17 cellular contexts compared by ENCODE assay signal in the genomic region with DNA sequence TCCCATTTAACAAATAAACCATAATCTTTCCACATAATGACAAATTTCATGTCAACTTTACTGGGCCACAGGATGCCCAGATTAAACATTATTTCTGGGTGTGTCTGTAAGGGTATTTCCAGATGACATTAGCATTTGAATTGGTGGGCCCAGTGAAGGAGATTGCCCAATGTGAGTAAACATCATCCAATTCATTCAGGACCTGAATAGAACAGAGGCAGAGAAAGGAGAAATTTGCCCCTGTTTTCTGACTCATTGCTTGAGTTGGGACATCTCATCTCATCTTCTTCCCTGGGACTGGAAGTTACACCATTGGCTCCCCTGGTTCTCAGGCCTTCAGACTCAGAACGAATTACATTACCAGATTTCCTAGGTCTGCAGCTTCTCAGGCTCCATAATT.
"Had no signal": no experiment of that assay in that cellular context is flagged by ENCODE, and none has a peak within 500 bp of the region (broad histone marks: within the 10 kb centered on the region; RNA-seq: fewer than 3 reads in every experiment).

No MANE protein-coding gene starts in this region.

- H3K9me3 Mint-ChIP-seq: activated CD4-positive, alpha-beta T cell treated with anti-CD3 and anti-CD28 coated beads, Interleukin-2, amount 10 ng/mL, durations not matched to agents 7 days and 5 days had no signal

- ATAC-seq: left lobe of liver; mucosa of descending colon; naive thymus-derived CD4-positive, alpha-beta T cell had no signal

- H3K4me1 ChIP-seq: tibial artery, uterus had no signal

- H3K4me1 Mint-ChIP-seq: activated CD4-positive, alpha-beta T cell treated with anti-CD3 and anti-CD28 coated beads, Interleukin-2, amount 10 ng/mL, durations not matched to agents 7 days and 5 days; activated naive CD8-positive, alpha-beta T cell treated with anti-CD3 and anti-CD28 coated beads, Interleukin-2, amount 10 ng/mL, durations not matched to agents 7 days and 5 days had no signal

- H3K36me3 Mint-ChIP-seq: activated naive CD8-positive, alpha-beta T cell treated with anti-CD3 and anti-CD28 coated beads, Interleukin-2, amount 10 ng/mL, durations not matched to agents 7 days and 5 days; naive thymus-derived CD4-positive, alpha-beta T cell had no signal

- H3K27ac ChIP-seq: epithelial cell of prostate, tibial artery, uterus had no signal

- H3K9me3 ChIP-seq: mucosa of descending colon, tibial artery, uterus had no signal

- H3K4me3 ChIP-seq: mucosa of descending colon, tibial artery, uterus had no signal

- H3K4me3 Mint-ChIP-seq: activated CD4-positive, alpha-beta T cell treated with anti-CD3 and anti-CD28 coated beads, Interleukin-2, amount 10 ng/mL, durations not matched to agents 7 days and 5 days; activated naive CD8-positive, alpha-beta T cell treated with anti-CD3 and anti-CD28 coated beads, Interleukin-2, amount 10 ng/mL, durations not matched to agents 7 days and 5 days; dendritic cell treated with granulocyte-macrophage colony-stimulating factor and Interleukin-4, amounts not matched to agents 40 ng/mL and 50 ng/mL, for 4 days; naive thymus-derived CD4-positive, alpha-beta T cell had no signal

- H3K27ac Mint-ChIP-seq: activated CD4-positive, alpha-beta T cell treated with anti-CD3 and anti-CD28 coated beads, Interleukin-2, amount 10 ng/mL, durations not matched to agents 7 days and 5 days; activated naive CD8-positive, alpha-beta T cell treated with anti-CD3 and anti-CD28 coated beads, Interleukin-2, amount 10 ng/mL, durations not matched to agents 7 days and 5 days; dendritic cell treated with granulocyte-macrophage colony-stimulating factor and Interleukin-4, amounts not matched to agents 40 ng/mL and 50 ng/mL, for 4 days; naive thymus-derived CD4-positive, alpha-beta T cell had no signal

- H3K36me3 ChIP-seq: tibial artery, uterus had no signal

- H3K27me3 ChIP-seq: tibial artery, uterus had no signal

- H3K27me3 Mint-ChIP-seq: activated CD4-positive, alpha-beta T cell treated with anti-CD3 and anti-CD28 coated beads, Interleukin-2, amount 10 ng/mL, durations not matched to agents 7 days and 5 days; activated naive CD8-positive, alpha-beta T cell treated with anti-CD3 and anti-CD28 coated beads, Interleukin-2, amount 10 ng/mL, durations not matched to agents 7 days and 5 days; dendritic cell treated with granulocyte-macrophage colony-stimulating factor and Interleukin-4, amounts not matched to agents 40 ng/mL and 50 ng/mL, for 4 days had no signal

- DNase-seq: activated CD4-positive, alpha-beta T cell treated with anti-CD3 and anti-CD28 coated beads, Interleukin-2, amount 10 ng/mL, durations not matched to agents 7 days and 5 days; activated CD8-positive, alpha-beta memory T cell treated with anti-CD3 and anti-CD28 coated beads for 24 hours; activated naive CD4-positive, alpha-beta T cell; activated naive CD8-positive, alpha-beta T cell treated with anti-CD3 and anti-CD28 coated beads, Interleukin-2, amount 10 ng/mL, durations not matched to agents 7 days and 5 days; anterior cingulate cortex; effector memory CD4-positive, alpha-beta T cell; islet precursor cell; mucosa of descending colon; naive thymus-derived CD4-positive, alpha-beta T cell; posterior cingulate gyrus; stimulated activated CD4-positive, alpha-beta T cell treated with anti-CD3 and anti-CD28 coated beads, Interleukin-4, amount 100 ng/mL, for 1 hour; stimulated activated naive CD4-positive, alpha-beta T cell; tibial artery; uterus had no signal
